ENCODE assay signal across 14 cellular contexts in the genomic region with DNA sequence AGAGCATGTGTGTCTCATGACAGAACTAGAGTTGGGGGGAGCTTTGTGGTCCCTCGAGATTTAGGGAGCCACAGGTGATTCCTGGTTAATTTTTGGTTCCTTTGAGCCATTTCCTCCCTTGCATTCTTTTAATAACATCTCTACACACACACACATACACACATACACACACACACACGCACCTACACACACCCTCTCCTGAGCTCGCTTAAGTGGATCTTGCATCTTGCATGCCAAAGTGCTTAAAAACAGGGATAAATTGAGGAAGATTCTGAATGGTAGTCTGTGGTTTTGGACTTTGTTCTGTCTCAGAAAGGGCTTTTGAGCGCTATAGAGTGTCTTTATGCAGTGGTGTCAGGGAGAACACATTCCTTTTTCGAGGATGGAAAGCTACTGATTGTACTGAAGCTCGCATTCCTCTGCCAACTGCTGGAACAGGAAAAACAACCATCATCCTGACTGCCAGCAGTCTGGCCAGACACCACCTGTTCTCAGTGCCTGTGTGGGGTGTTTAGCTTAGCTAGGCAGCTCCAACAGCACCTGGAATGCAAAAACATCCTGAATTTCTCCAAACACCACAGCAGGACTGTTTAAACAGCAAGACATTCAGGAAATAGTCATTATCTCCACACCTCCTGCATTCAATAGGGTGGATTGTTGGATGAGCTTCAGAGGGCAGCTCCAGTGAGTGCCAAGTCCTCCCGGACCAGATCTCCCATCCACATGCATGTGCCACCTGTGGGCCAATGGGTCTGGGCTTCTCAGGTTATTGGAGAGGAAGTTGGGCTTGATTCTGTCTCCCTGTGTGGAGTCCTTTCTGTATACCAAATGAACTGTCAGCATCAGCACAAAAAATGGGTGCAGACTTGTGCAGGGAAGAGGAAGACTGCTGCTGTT. TPM values are rescaled to one million over a fixed set of nuclear protein-coding genes. Genes with fewer than 3 reads are reported as not detected.
DNase-seq lines count a peak whose midpoint lies in the region; ATAC-seq and TF ChIP-seq lines count a peak whose summit lies in the region.
"Had no signal": no experiment of that assay in that cellular context is flagged by ENCODE, and none has a peak within 500 bp of the region (broad histone marks: within the 10 kb centered on the region; RNA-seq: fewer than 3 reads in every experiment).

No MANE protein-coding gene starts in this region.

- DNase-seq in Caki2 (ENCODE audit: low read depth) (peak; percentile 63), NCI-H345 (lab: John Stamatoyannopoulos, UW) (peak; percentile 71), endodermal cell (peak; percentile 63)
- DNase-seq in activated T-cell treated with anti-CD3 and anti-CD28 coated beads, Interleukin-2, amount 50 U/mL, for 4 hours: no peak
- DNase-seq: activated CD4-positive, CD25-positive, alpha-beta regulatory T cell; CD8-positive, alpha-beta T cell; right cardiac atrium had no signal

- TF ChIP-seq CTCF in endodermal cell (conservative IDR thresholded peaks at IDR 0.05) (no peak), nephron (IDR thresholded peaks at IDR 0.05; ENCODE audit: unreplicated experiment in 3 of 3) (no peak)

- H3K9me3 Mint-ChIP-seq in endodermal cell (peaks cover 39% of the 10 kb centered on the region), nephron (peaks cover 24% of the 10 kb centered on the region)
- peaks cover 7% of the 10 kb centered on the region for H3K9me3 Mint-ChIP-seq in activated T-cell treated with anti-CD3 and anti-CD28 coated beads, Interleukin-2, amount 50 U/mL, for 4 hours

- no peak overlapping the region for H3K4me3 ChIP-seq in endodermal cell (ENCODE audit: low read length)

- H3K27me3 ChIP-seq in endodermal cell (ENCODE audit: control insufficient read depth, insufficient read depth, low read length, poor library complexity, severe bottlenecking): no peaks in the 10 kb centered on the region

- no peaks in the 10 kb centered on the region for H3K4me1 ChIP-seq in endodermal cell (ENCODE audit: control insufficient read depth, insufficient read depth, low read length)

- no peak overlapping the region for H3K27ac Mint-ChIP-seq in endodermal cell
- peak overlapping the region; percentile 71 to 74 (median 72) for H3K27ac Mint-ChIP-seq in nephron
- H3K27ac Mint-ChIP-seq: activated naive CD4-positive, alpha-beta T cell treated with anti-CD3 and anti-CD28 coated beads, Interleukin-2, amount 50 U/mL, for 72 hours; CD8-positive, alpha-beta T cell had no signal

- H3K27me3 Mint-ChIP-seq in endodermal cell (ENCODE audit: insufficient read depth) (no peaks in the 10 kb centered on the region), nephron (ENCODE audit: low read depth) (peaks cover 5% of the 10 kb centered on the region)
- peaks cover 7% of the 10 kb centered on the region for H3K27me3 Mint-ChIP-seq in activated T-cell treated with anti-CD3 and anti-CD28 coated beads, Interleukin-2, amount 50 U/mL, for 4 hours (ENCODE audit: low read depth)

- in situ Hi-C loops in Caki2 (cut with HindIII; ENCODE audit: low pct_unique_long_range_greater_than_20kb, low sequenced_read_pairs): no loop called here

- H3K4me3 Mint-ChIP-seq in endodermal cell (no peak overlapping the region), nephron (no peak overlapping the region)
- H3K4me3 Mint-ChIP-seq in activated T-cell treated with anti-CD3 and anti-CD28 coated beads, Interleukin-2, amount 50 U/mL, for 4 hours: no peak overlapping the region
- H3K4me3 Mint-ChIP-seq: CD8-positive, alpha-beta T cell had no signal

- 88 to 93% methylated on average over 4 to 7 of the region's 7 CpGs for WGBS in endodermal cell (ENCODE audit: insufficient coverage in 1 of 2, insufficient read length in 1 of 2), 2 experiments

- ATAC-seq in HG03097 (IDR thresholded peaks at IDR 0.05; ENCODE audit: low FRiP score, unreplicated experiment): no peak
- ATAC-seq in GM21576 (IDR thresholded peaks at IDR 0.05; ENCODE audit: unreplicated experiment): no peak
- ATAC-seq in HG03139 (IDR thresholded peaks at IDR 0.05; ENCODE audit: unreplicated experiment): no peak
- no peak for ATAC-seq in activated T-cell treated with anti-CD3 and anti-CD28 coated beads, Interleukin-2, amount 50 U/mL, for 4 hours
- ATAC-seq: activated naive CD4-positive, alpha-beta T cell treated with anti-CD3 and anti-CD28 coated beads, Interleukin-2, amount 50 U/mL, for 72 hours; CD8-positive, alpha-beta T cell; Panc1 had no signal

- H3K36me3 ChIP-seq in endodermal cell (ENCODE audit: control insufficient read depth, insufficient read depth, low read length): no peaks in the 10 kb centered on the region

- no peak overlapping the region for H3K9ac ChIP-seq in endodermal cell (ENCODE audit: extremely low read depth, low read length, poor library complexity, severe bottlenecking)

- H3K4me1 Mint-ChIP-seq in endodermal cell (peaks cover 16% of the 10 kb centered on the region), nephron (peaks cover 22% of the 10 kb centered on the region)
- H3K4me1 Mint-ChIP-seq in activated T-cell treated with anti-CD3 and anti-CD28 coated beads, Interleukin-2, amount 50 U/mL, for 4 hours (ENCODE audit: low read depth): no peaks in the 10 kb centered on the region

- peaks cover 31% of the 10 kb centered on the region for H3K9me3 ChIP-seq in endodermal cell (ENCODE audit: control insufficient read depth, low read length)

- peaks cover under 1% of the 10 kb centered on the region for H3K36me3 Mint-ChIP-seq in endodermal cell (ENCODE audit: low read depth)
- H3K36me3 Mint-ChIP-seq in nephron (ENCODE audit: low read depth): peaks cover under 1% of the 10 kb centered on the region
- no peaks in the 10 kb centered on the region for H3K36me3 Mint-ChIP-seq in activated T-cell treated with anti-CD3 and anti-CD28 coated beads, Interleukin-2, amount 50 U/mL, for 4 hours (ENCODE audit: insufficient read depth)
- H3K36me3 Mint-ChIP-seq: CD8-positive, alpha-beta T cell had no signal

- no peak overlapping the region for H3K27ac ChIP-seq in endodermal cell (ENCODE audit: low read depth, low read length)
- H3K27ac ChIP-seq: epithelial cell of prostate had no signal

RNA-seq across cellular contexts. Expression of a gene that starts 21.9 kb away (rescaled TPM):
- total RNA-seq in Caki2 (2014; rRNA removed; shearing (Covaris generic); ENCODE audit: low replicate concordance): 1,275 and 1,415 TPM in 2 replicates
- total RNA-seq in endodermal cell: 1 to 10 TPM in 1 of 2 donors, not detected in 1; 1.1 TPM
- polyA plus RNA-seq in endodermal cell (2013, experiment 1 of 2): 31.0 TPM
- 50.6 TPM for polyA plus RNA-seq in endodermal cell (2013, experiment 2 of 2)
- total RNA-seq in activated T-cell treated with anti-CD3 and anti-CD28 coated beads, Interleukin-2, amount 50 U/mL, for 4 hours: under 1 TPM; 0.56 to 0.73 (median 0.63) TPM
- total RNA-seq: CD8-positive, alpha-beta T cell had no signal

Comparison
In these comparisons a context has a peak if more than half of its experiments do, and no peak if none do; other contexts are left out.
1. RNA of a gene that starts 21.9 kb away (total RNA-seq): 1,275 to 1,415 TPM in Caki2; 1.1 TPM in endodermal cell and 0.56 to 0.73 TPM in activated T-cell treated with anti-CD3 and anti-CD28 coated beads, Interleukin-2, amount 50 U/mL, for 4 hours; every median in the first group is over 100 times any median in the second.